In the genomic region with DNA sequence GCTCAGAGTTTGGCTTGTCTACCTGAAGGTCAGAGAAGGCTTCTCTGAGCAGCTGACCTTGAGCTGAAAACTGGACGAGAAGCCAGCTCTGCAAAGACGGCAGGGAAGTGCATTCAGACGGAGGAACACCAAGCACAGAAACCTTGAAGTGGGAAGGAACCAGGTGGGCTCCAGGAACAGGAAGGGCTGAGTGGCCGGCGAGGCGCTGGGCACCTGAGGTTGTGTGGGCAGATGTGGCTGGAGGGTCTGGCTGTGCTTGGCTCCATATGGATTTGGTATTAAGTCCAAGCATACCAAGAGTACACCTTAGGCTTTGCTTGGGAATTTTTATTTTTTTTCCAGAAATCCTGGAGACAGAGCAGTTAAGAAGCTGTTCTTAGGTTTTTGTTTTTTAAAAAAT, we compare ENCODE assay signal across 22 cellular contexts.
A peak's percentile ranks its signal among the peaks of the same experiment; 100 is the strongest.
DNase-seq lines count a peak whose midpoint lies in the region; ATAC-seq and TF ChIP-seq lines count a peak whose summit lies in the region.
"Had no signal": no experiment of that assay in that cellular context is flagged by ENCODE, and none has a peak within 500 bp of the region (broad histone marks: within the 10 kb centered on the region; RNA-seq: fewer than 3 reads in every experiment).

No MANE protein-coding gene starts in this region.

- H3K4ac ChIP-seq in mesendoderm (ENCODE audit: low read depth, low read length): no peak overlapping the region

- intact Hi-C loops in left ventricle myocardium superior (cut with micrococcal nuclease): no loop called here
- intact Hi-C loops in esophagus squamous epithelium (cut with DNase I): no loop called here

- H3K9me3 ChIP-seq in cardiac muscle cell (ENCODE audit: low read depth): no peaks in the 10 kb centered on the region
- H3K9me3 ChIP-seq in thoracic aorta: no peaks in the 10 kb centered on the region
- H3K9me3 ChIP-seq in esophagus squamous epithelium: peaks cover 0 to 6% (median 0%) of the 10 kb centered on the region in 3 donors
- H3K9me3 ChIP-seq: mucosa of descending colon, SJCRH30 had no signal

- no peak overlapping the region for H2BK120ac ChIP-seq in mesendoderm (ENCODE audit: low read depth, low read length)

- H3K4me3 Mint-ChIP-seq in chondrocyte (ENCODE audit: unreplicated experiment): no peak overlapping the region
- H3K4me3 Mint-ChIP-seq: activated CD4-positive, alpha-beta T cell treated with anti-CD3 and anti-CD28 coated beads, Interleukin-2, amount 10 ng/mL, durations not matched to agents 7 days and 5 days; activated CD8-positive, alpha-beta memory T cell treated with anti-CD3 and anti-CD28 coated beads, Interleukin-2, amount 10 ng/mL, durations not matched to agents 7 days and 5 days; activated T-helper 1 cell treated with anti-CD3 and anti-CD28 coated beads, Interleukin-12 subunit alpha, Interleukin-12 subunit beta, Interleukin-2, Interleukin-4 antibody, amounts not matched to agents 30 ng/mL and 10 ng/mL and 1 ng/mL, durations not matched to agents 14 hours and 24 hours and 36 hours; B cell; T-helper 17 cell had no signal

- TF ChIP-seq POLR2A in esophagus squamous epithelium (IDR thresholded peaks at IDR 0.05): no peak

- ATAC-seq in left ventricle myocardium superior (no peak), thoracic aorta (ENCODE audit: insufficient number of reproducible peaks, low FRiP score, low read depth) (no peak)
- ATAC-seq: activated CD8-positive, alpha-beta memory T cell treated with anti-CD3 and anti-CD28 coated beads, Interleukin-2, amount 10 ng/mL, durations not matched to agents 7 days and 5 days; activated naive CD4-positive, alpha-beta T cell treated with anti-CD3 and anti-CD28 coated beads, Interleukin-2, amount 50 U/mL, for 72 hours; left colon; mucosa of descending colon; stimulated activated naive CD8-positive, alpha-beta T cell treated with anti-CD3 and anti-CD28 coated beads, Interleukin-15, Interleukin-2, amounts not matched to agents 100 U/mL and 50 U/mL, for 24 hours; T-helper 17 cell had no signal

- peak overlapping the region; percentile 62 for H3K56ac ChIP-seq in mesendoderm (ENCODE audit: low read length)

- H3K9ac ChIP-seq in mesendoderm (ENCODE audit: low read length): peak overlapping the region; percentile 11

- no peak overlapping the region for H4K8ac ChIP-seq in mesendoderm (ENCODE audit: low read depth, low read length)

- H3K23ac ChIP-seq in mesendoderm (ENCODE audit: low read length): no peak overlapping the region

- TF ChIP-seq CTCF in cardiac muscle cell (IDR thresholded peaks at IDR 0.05; ENCODE audit: low read depth, low read length): no peak
- TF ChIP-seq CTCF in chondrocyte (IDR thresholded peaks at IDR 0.05): no peak
- no peak for TF ChIP-seq CTCF in thoracic aorta (IDR thresholded peaks at IDR 0.05)
- no peak for TF ChIP-seq CTCF in esophagus squamous epithelium (IDR thresholded peaks at IDR 0.05)

- H3K18ac ChIP-seq in mesendoderm (ENCODE audit: low read length): no peak overlapping the region

- H3K27me3 Mint-ChIP-seq in chondrocyte (ENCODE audit: low read depth): no peaks in the 10 kb centered on the region
- H3K27me3 Mint-ChIP-seq: activated CD4-positive, alpha-beta T cell treated with anti-CD3 and anti-CD28 coated beads, Interleukin-2, amount 10 ng/mL, durations not matched to agents 7 days and 5 days had no signal

- H3K36me3 ChIP-seq in cardiac muscle cell (no peaks in the 10 kb centered on the region), mesendoderm (ENCODE audit: control insufficient read depth, insufficient read depth, low read length) (no peaks in the 10 kb centered on the region), thoracic aorta (no peaks in the 10 kb centered on the region), esophagus squamous epithelium (no peaks in the 10 kb centered on the region)
- H3K36me3 ChIP-seq: SJCRH30, WERI-Rb-1 had no signal

- no peak overlapping the region for H3K4me2 ChIP-seq in mesendoderm (ENCODE audit: low read length)

- H3K27me3 ChIP-seq in cardiac muscle cell: no peaks in the 10 kb centered on the region
- H3K27me3 ChIP-seq in mesendoderm (ENCODE audit: insufficient read depth, low read length, poor library complexity): no peaks in the 10 kb centered on the region
- no peaks in the 10 kb centered on the region for H3K27me3 ChIP-seq in thoracic aorta (replicated peaks; ENCODE audit: insufficient read depth)
- H3K27me3 ChIP-seq in esophagus squamous epithelium: peaks cover 0 to under 1% (median 0%) of the 10 kb centered on the region in 4 donors
- H3K27me3 ChIP-seq: SJCRH30 had no signal

- H3K4me3 ChIP-seq in cardiac muscle cell (no peak overlapping the region), mesendoderm (ENCODE audit: low read length) (no peak overlapping the region), thoracic aorta (no peak overlapping the region), esophagus squamous epithelium (no peak overlapping the region)
- H3K4me3 ChIP-seq: mucosa of descending colon, SJCRH30 had no signal

- H3K79me1 ChIP-seq in mesendoderm (ENCODE audit: low read length): no peaks in the 10 kb centered on the region

- H3K27ac Mint-ChIP-seq in chondrocyte (ENCODE audit: unreplicated experiment): peak overlapping the region; percentile 80
- H3K27ac Mint-ChIP-seq: activated CD4-positive, alpha-beta T cell treated with anti-CD3 and anti-CD28 coated beads, Interleukin-2, amount 10 ng/mL, durations not matched to agents 7 days and 5 days; activated CD8-positive, alpha-beta memory T cell treated with anti-CD3 and anti-CD28 coated beads, Interleukin-2, amount 10 ng/mL, durations not matched to agents 7 days and 5 days; activated naive CD4-positive, alpha-beta T cell treated with anti-CD3 and anti-CD28 coated beads, Interleukin-2, amount 50 U/mL, for 72 hours; activated T-helper 1 cell treated with anti-CD3 and anti-CD28 coated beads, Interleukin-12 subunit alpha, Interleukin-12 subunit beta, Interleukin-2, Interleukin-4 antibody, amounts not matched to agents 30 ng/mL and 10 ng/mL and 1 ng/mL, durations not matched to agents 14 hours and 24 hours and 36 hours; B cell; T-helper 17 cell had no signal

- DNase-seq in cardiac muscle cell (ENCODE audit: low read depth in 1 of 2, low spot score in 1 of 2) (no peak), left ventricle myocardium superior (no peak), chondrocyte (ENCODE audit: low spot score) (no peak), mesendoderm (no peak), thoracic aorta (ENCODE audit: low spot score) (no peak), superior temporal gyrus (ENCODE audit: extremely low spot score) (no peak), NCI-H2081 treated with DMSO at 0.1 percent for 48 hours (lab: John Stamatoyannopoulos, UW) (no peak), esophagus squamous epithelium (lab: John Stamatoyannopoulos, UW) (no peak)
- DNase-seq: activated CD4-positive, alpha-beta T cell treated with anti-CD3 and anti-CD28 coated beads, Interleukin-2, amount 10 ng/mL, durations not matched to agents 7 days and 5 days; activated CD8-positive, alpha-beta memory T cell treated with anti-CD3 and anti-CD28 coated beads, Interleukin-2, amount 10 ng/mL, durations not matched to agents 7 days and 5 days; left colon; mucosa of descending colon; NCI-H1092 treated with DMSO at 0.1 percent for 48 hours; NCI-H2081; SJCRH30; stimulated activated CD4-positive, alpha-beta T cell treated with anti-CD3 and anti-CD28 coated beads, Interleukin-4, amount 100 ng/mL, for 4 hours; stimulated activated naive CD8-positive, alpha-beta T cell treated with anti-CD3 and anti-CD28 coated beads, Interleukin-15, Interleukin-2, amounts not matched to agents 100 U/mL and 50 U/mL, for 24 hours; T-helper 17 cell; WERI-Rb-1 had no signal

- peaks cover 3% of the 10 kb centered on the region for H3K9me3 Mint-ChIP-seq in chondrocyte (ENCODE audit: low read depth)
- H3K9me3 Mint-ChIP-seq: activated CD4-positive, alpha-beta T cell treated with anti-CD3 and anti-CD28 coated beads, Interleukin-2, amount 10 ng/mL, durations not matched to agents 7 days and 5 days; activated naive CD4-positive, alpha-beta T cell treated with anti-CD3 and anti-CD28 coated beads, Interleukin-2, amount 50 U/mL, for 72 hours; activated T-helper 1 cell treated with anti-CD3 and anti-CD28 coated beads, Interleukin-12 subunit alpha, Interleukin-12 subunit beta, Interleukin-2, Interleukin-4 antibody, amounts not matched to agents 30 ng/mL and 10 ng/mL and 1 ng/mL, durations not matched to agents 14 hours and 24 hours and 36 hours had no signal

- no peak overlapping the region for H2AK5ac ChIP-seq in mesendoderm (ENCODE audit: low read length)

- no peak overlapping the region for H2BK15ac ChIP-seq in mesendoderm (replicated peaks; ENCODE audit: low read depth)

- H4K5ac ChIP-seq in mesendoderm (ENCODE audit: low read length): no peak overlapping the region

- no peak overlapping the region for H2BK5ac ChIP-seq in mesendoderm (ENCODE audit: low read length)

- H3K36me3 Mint-ChIP-seq in chondrocyte (ENCODE audit: low read depth): peaks cover 2% of the 10 kb centered on the region
- H3K36me3 Mint-ChIP-seq: activated CD8-positive, alpha-beta memory T cell treated with anti-CD3 and anti-CD28 coated beads, Interleukin-2, amount 10 ng/mL, durations not matched to agents 7 days and 5 days; activated naive CD4-positive, alpha-beta T cell treated with anti-CD3 and anti-CD28 coated beads, Interleukin-2, amount 50 U/mL, for 72 hours had no signal

- peaks cover 7% of the 10 kb centered on the region for H3K4me1 ChIP-seq in cardiac muscle cell (ENCODE audit: low read depth)
- H3K4me1 ChIP-seq in mesendoderm (ENCODE audit: control insufficient read depth, low read depth, low read length): no peaks in the 10 kb centered on the region
- peaks cover 27 to 33% of the 10 kb centered on the region in 2 donors for H3K4me1 ChIP-seq in thoracic aorta (ENCODE audit: control insufficient read depth in 1 of 2, low read depth in 2 of 2)
- peaks cover 4 to 22% (median 5%) of the 10 kb centered on the region in 3 donors for H3K4me1 ChIP-seq in esophagus squamous epithelium

- H3K27ac ChIP-seq in cardiac muscle cell: peak overlapping the region; percentile 63
- no peak overlapping the region for H3K27ac ChIP-seq in mesendoderm (ENCODE audit: low read depth, low read length)
- H3K27ac ChIP-seq in thoracic aorta: peak overlapping the region; percentile 71 to 80
- H3K27ac ChIP-seq in esophagus squamous epithelium: peak overlapping the region in 2 of 4 donors; percentile 13 to 26
- H3K27ac ChIP-seq: SJCRH30 had no signal

- H3K4me1 Mint-ChIP-seq in chondrocyte (ENCODE audit: low read depth): peaks cover 52% of the 10 kb centered on the region
- H3K4me1 Mint-ChIP-seq: B cell, T-helper 17 cell had no signal

- WGBS in mesendoderm (ENCODE audit: extremely low coverage, insufficient coverage, low lambda C conversion rate): no CpG with 5 or more reads among the region's 6 CpGs
- 64 to 94% methylated on average over 3 to 6 of the region's 6 CpGs for WGBS in esophagus squamous epithelium, 2 donors

- no peaks in the 10 kb centered on the region for H3K79me2 ChIP-seq in mesendoderm (ENCODE audit: control insufficient read depth, insufficient read depth, low read length)
